35 cellular contexts compared by ENCODE assay signal in genomic region chr1:196494766-196495165, GRCh38.
DNase-seq lines count a peak whose midpoint lies in the region; ATAC-seq, FAIRE-seq and TF ChIP-seq lines count a peak whose summit lies in the region.
"Had no signal": no experiment of that assay in that cellular context is flagged by ENCODE, and none has a peak within 500 bp of the region (broad histone marks: within the 10 kb centered on the region; RNA-seq: fewer than 3 reads in every experiment).

No MANE protein-coding gene starts in this region.

- no peak for DNase-seq in CD8-positive, alpha-beta memory T cell
- DNase-seq in K562 (ENCODE audit: extremely low read depth in 1 of 4, low spot score in 3 of 4) (no peak), nephron progenitor cell (no peak), esophagus squamous epithelium (lab: John Stamatoyannopoulos, UW) (no peak), PC-3 (no peak), adrenal gland (no peak)
- no peak for DNase-seq in activated CD4-positive, alpha-beta T cell treated with anti-CD3 and anti-CD28 coated beads, Interleukin-2, amount 50 U/mL, for 4 hours
- DNase-seq: 8988T; ACHN; AML-193; BE2C; C1 segment of cervical spinal cord; Caco-2; Calu3; CD4-positive, alpha-beta T cell; CD4-positive, CD25-positive, alpha-beta regulatory T cell; CD8-positive, alpha-beta T cell; COR-L47; DMS 273 treated with DMSO at 0.1 percent for 48 hours; DMS153; DMS53; DMS79; DMS79 treated with DMSO at 0.1 percent for 48 hours; DND-41; EL had no signal

- H3K27me3 ChIP-seq in CD8-positive, alpha-beta memory T cell (ENCODE audit: insufficient read depth, low read length, poor library complexity, severe bottlenecking): no peaks in the 10 kb centered on the region
- H3K27me3 ChIP-seq in SU-DHL-6 (ENCODE audit: low read length): no peaks in the 10 kb centered on the region
- H3K27me3 ChIP-seq in K562 (ENCODE audit: control insufficient read depth in 2 of 2, insufficient read depth in 2 of 2, low read length in 2 of 2): no peaks in the 10 kb centered on the region
- H3K27me3 ChIP-seq in esophagus squamous epithelium: no peaks in the 10 kb centered on the region
- H3K27me3 ChIP-seq in PC-3 (ENCODE audit: low read length): no peaks in the 10 kb centered on the region
- H3K27me3 ChIP-seq in adrenal gland: no peaks in the 10 kb centered on the region
- H3K27me3 ChIP-seq: BE2C; BLaER1; BLaER1 treated with 17β-estradiol and CSF1 and Interleukin-3, amounts not matched to agents 10 nM and 100 nM had no signal

- peak overlapping the region; percentile 66 for H2AFZ ChIP-seq in SU-DHL-6 (ENCODE audit: low read depth, low read length, severe bottlenecking)
- peak overlapping the region; percentile 94 for H2AFZ ChIP-seq in K562 (ENCODE audit: low read depth, low read length)
- no peak overlapping the region for H2AFZ ChIP-seq in PC-3 (ENCODE audit: low read length)

- no peaks in the 10 kb centered on the region for H3K36me3 ChIP-seq in CD8-positive, alpha-beta memory T cell (ENCODE audit: insufficient read depth, low read length)
- H3K36me3 ChIP-seq in SU-DHL-6 (ENCODE audit: low read length): no peaks in the 10 kb centered on the region
- H3K36me3 ChIP-seq in K562 (ENCODE audit: control insufficient read depth, insufficient read depth, low read length): no peaks in the 10 kb centered on the region
- H3K36me3 ChIP-seq in esophagus squamous epithelium: no peaks in the 10 kb centered on the region
- H3K36me3 ChIP-seq in PC-3 (ENCODE audit: low read depth, low read length): no peaks in the 10 kb centered on the region
- H3K36me3 ChIP-seq in adrenal gland (replicated peaks in 1 of 2): no peaks in the 10 kb centered on the region
- H3K36me3 ChIP-seq: BE2C; BLaER1; BLaER1 treated with 17β-estradiol and CSF1 and Interleukin-3, amounts not matched to agents 10 nM and 100 nM had no signal

- ATAC-seq in K562 (peak; percentile 53), PC-3 (no peak)
- ATAC-seq: A549; CD8-positive, alpha-beta T cell had no signal

- 2% methylated on average over 5 of the region's 5 CpGs for WGBS in K562 (ENCODE audit: insufficient coverage, low coverage, missing lambda C conversion rate)
- 86 to 88% methylated on average over 5 of the region's 5 CpGs for WGBS in esophagus squamous epithelium, 2 donors
- 79 to 90% (median 85%) methylated on average over 5 of the region's 5 CpGs for WGBS in adrenal gland, 4 donors

- in situ Hi-C loops in K562 (cut with MboI): no loop called here

- BruUV-seq in K562 (replicated peaks; lab: Mats Ljungman, UMichigan) (TSS peak; percentile 80), PC-3 (replicated peaks; lab: Mats Ljungman, UMichigan) (no TSS peak)

- no peak overlapping the region for H3K27ac Mint-ChIP-seq in CD8-positive, alpha-beta memory T cell
- H3K27ac Mint-ChIP-seq in nephron progenitor cell: peak overlapping the region; percentile 38
- H3K27ac Mint-ChIP-seq: B cell; CD14-positive monocyte; CD4-positive, alpha-beta memory T cell; CD4-positive, alpha-beta T cell; CD4-positive, CD25-positive, alpha-beta regulatory T cell; CD8-positive, alpha-beta T cell had no signal

- H3K4me1 ChIP-seq in CD8-positive, alpha-beta memory T cell (ENCODE audit: insufficient read depth, low read length): no peaks in the 10 kb centered on the region
- no peaks in the 10 kb centered on the region for H3K4me1 ChIP-seq in K562 (replicated peaks in 1 of 2; ENCODE audit: control insufficient read depth in 2 of 2, insufficient read depth in 2 of 2, low read length in 2 of 2)
- H3K4me1 ChIP-seq in esophagus squamous epithelium: no peaks in the 10 kb centered on the region
- H3K4me1 ChIP-seq in PC-3 (ENCODE audit: insufficient read depth, low read length): no peaks in the 10 kb centered on the region
- no peaks in the 10 kb centered on the region for H3K4me1 ChIP-seq in adrenal gland (replicated peaks in 1 of 2)
- H3K4me1 ChIP-seq: A549; BE2C; BLaER1; BLaER1 treated with 17β-estradiol and CSF1 and Interleukin-3, amounts not matched to agents 10 nM and 100 nM; Caco-2 had no signal

- CTCF ChIA-PET in CD8-positive, alpha-beta memory T cell (lab: Charles Lee): no interaction called here
- CTCF ChIA-PET in K562 (lab: Yijun Ruan, JAX; ENCODE audit: low intra/inter-chr PET ratio) (no interaction called here), PC-3 (lab: Charles Lee) (no interaction called here)

- TF ChIP-seq EP300 in K562 (IDR thresholded peaks at IDR 0.05; ENCODE audit: low read length): no peak

- FAIRE-seq in K562 (lab: Jason Lieb, UNC): no peak
- FAIRE-seq: A204.1, A549 had no signal

- H3K9me3 Mint-ChIP-seq in CD8-positive, alpha-beta memory T cell: peaks cover 0 to 2% (median 0%) of the 10 kb centered on the region in 5 donors
- H3K9me3 Mint-ChIP-seq in nephron progenitor cell: no peaks in the 10 kb centered on the region
- H3K9me3 Mint-ChIP-seq: CD8-positive, alpha-beta T cell had no signal

- H3K9me2 ChIP-seq in SU-DHL-6 (replicated peaks; ENCODE audit: insufficient read depth, low read length) (no peaks in the 10 kb centered on the region), PC-3 (replicated peaks; ENCODE audit: low read length) (no peaks in the 10 kb centered on the region)

- no peak overlapping the region for H3K9ac ChIP-seq in SU-DHL-6 (ENCODE audit: low read length)
- peak overlapping the region in 1 of 2 experiments; percentile 83; a peak in 2 of 4 replicates for H3K9ac ChIP-seq in K562 (ENCODE audit: insufficient read depth in 1 of 2, low read depth in 2 of 2, low read length in 2 of 2)
- H3K9ac ChIP-seq in PC-3 (ENCODE audit: low read length): no peak overlapping the region
- H3K9ac ChIP-seq: BLaER1; BLaER1 treated with 17β-estradiol and CSF1 and Interleukin-3, amounts not matched to agents 10 nM and 100 nM had no signal

- no peaks in the 10 kb centered on the region for H3K9me1 ChIP-seq in K562 (ENCODE audit: control insufficient read depth, insufficient read depth, low read length)

- TF ChIP-seq RAD21 in K562 (CRISPR knock-in tag; conservative IDR thresholded peaks at IDR 0.05 in 1 of 2, IDR thresholded peaks at IDR 0.05 in 1 of 2): no peak

- H3F3A ChIP-seq in SU-DHL-6 (ENCODE audit: insufficient read depth) (no peaks in the 10 kb centered on the region), PC-3 (ENCODE audit: low read length, unreplicated experiment) (no peaks in the 10 kb centered on the region)

- no peaks in the 10 kb centered on the region for H4K20me1 ChIP-seq in SU-DHL-6 (ENCODE audit: low read depth, low read length)
- no peaks in the 10 kb centered on the region for H4K20me1 ChIP-seq in K562 (replicated peaks; ENCODE audit: control insufficient read depth, insufficient read depth, low read length)
- no peaks in the 10 kb centered on the region for H4K20me1 ChIP-seq in PC-3 (ENCODE audit: low read length)
- H4K20me1 ChIP-seq: BLaER1; BLaER1 treated with 17β-estradiol and CSF1 and Interleukin-3, amounts not matched to agents 10 nM and 100 nM had no signal

- TF ChIP-seq POLR2A in K562 (conservative IDR thresholded peaks at IDR 0.05) (no peak), esophagus squamous epithelium (IDR thresholded peaks at IDR 0.05) (no peak), adrenal gland (IDR thresholded peaks at IDR 0.05) (no peak)

- no peak overlapping the region for H3K4me3 Mint-ChIP-seq in CD8-positive, alpha-beta memory T cell
- no peak overlapping the region for H3K4me3 Mint-ChIP-seq in nephron progenitor cell
- H3K4me3 Mint-ChIP-seq: B cell; CD14-positive monocyte; CD4-positive, alpha-beta memory T cell; CD4-positive, alpha-beta T cell; CD4-positive, CD25-positive, alpha-beta regulatory T cell; CD8-positive, alpha-beta T cell had no signal

- POLR2A ChIA-PET in CD8-positive, alpha-beta memory T cell (lab: Charles Lee): no interaction called here
- POLR2A ChIA-PET in K562 (lab: Yijun Ruan, JAX): interaction anchor here (0.6 to 1.2 kb wide), 3 partner anchors 16 to 587 kb away, joined by 3 to 5 read pairs (median 4); no protein-coding TSS in a partner anchor
- POLR2A ChIA-PET in PC-3 (lab: Charles Lee; ENCODE audit: unreplicated experiment): no interaction called here

- no peak overlapping the region for H3K4me3 ChIP-seq in CD8-positive, alpha-beta memory T cell (ENCODE audit: low read length)
- H3K4me3 ChIP-seq in SU-DHL-6 (ENCODE audit: insufficient read depth, low read length, poor library complexity, severe bottlenecking): no peak overlapping the region
- H3K4me3 ChIP-seq in K562: peak overlapping the region; percentile 35
- H3K4me3 ChIP-seq in esophagus squamous epithelium: no peak overlapping the region
- H3K4me3 ChIP-seq in PC-3 (ENCODE audit: low read length): no peak overlapping the region
- H3K4me3 ChIP-seq in adrenal gland: no peak overlapping the region
- H3K4me3 ChIP-seq: A549; BLaER1; BLaER1 treated with 17β-estradiol and CSF1 and Interleukin-3, amounts not matched to agents 10 nM and 100 nM had no signal

- no peaks in the 10 kb centered on the region for H3K36me3 Mint-ChIP-seq in CD8-positive, alpha-beta memory T cell
- H3K36me3 Mint-ChIP-seq in nephron progenitor cell (ENCODE audit: low read depth): no peaks in the 10 kb centered on the region
- H3K36me3 Mint-ChIP-seq: CD14-positive monocyte; CD4-positive, alpha-beta memory T cell; CD4-positive, CD25-positive, alpha-beta regulatory T cell; CD8-positive, alpha-beta T cell had no signal

- H3K4me1 Mint-ChIP-seq in CD8-positive, alpha-beta memory T cell: no peaks in the 10 kb centered on the region
- H3K4me1 Mint-ChIP-seq in nephron progenitor cell: no peaks in the 10 kb centered on the region
- H3K4me1 Mint-ChIP-seq: B cell; CD14-positive monocyte; CD4-positive, alpha-beta memory T cell; CD4-positive, CD25-positive, alpha-beta regulatory T cell had no signal

- no peaks in the 10 kb centered on the region for H3K9me3 ChIP-seq in CD8-positive, alpha-beta memory T cell (ENCODE audit: low read length)
- H3K9me3 ChIP-seq in SU-DHL-6 (ENCODE audit: insufficient read depth, low read length) (no peaks in the 10 kb centered on the region), K562 (replicated peaks; ENCODE audit: control insufficient read depth, insufficient read depth, low read depth, low read length) (no peaks in the 10 kb centered on the region), esophagus squamous epithelium (no peaks in the 10 kb centered on the region), PC-3 (ENCODE audit: low read length) (no peaks in the 10 kb centered on the region), adrenal gland (replicated peaks in 1 of 3) (no peaks in the 10 kb centered on the region)
- H3K9me3 ChIP-seq: A549; BLaER1; BLaER1 treated with 17β-estradiol and CSF1 and Interleukin-3, amounts not matched to agents 10 nM and 100 nM; Caco-2 had no signal

- TF ChIP-seq CTCF in SU-DHL-6 (IDR thresholded peaks at IDR 0.05; ENCODE audit: insufficient read depth, low read length, poor library complexity, severe bottlenecking) (no peak), K562 (IDR thresholded peaks at IDR 0.05 in 2 of 3, conservative IDR thresholded peaks at IDR 0.05 in 1 of 3; ENCODE audit: insufficient read depth in 2 of 3, low read depth in 1 of 3, low read length in 3 of 3) (no peak), nephron progenitor cell (IDR thresholded peaks at IDR 0.05) (no peak), esophagus squamous epithelium (IDR thresholded peaks at IDR 0.05) (no peak), PC-3 (conservative IDR thresholded peaks at IDR 0.05; ENCODE audit: low read depth, low read length) (no peak), adrenal gland (IDR thresholded peaks at IDR 0.05) (no peak)

- H3K79me2 ChIP-seq in SU-DHL-6 (ENCODE audit: insufficient read depth, low read length) (no peaks in the 10 kb centered on the region), K562 (ENCODE audit: control insufficient read depth, insufficient read depth, low read length) (peaks cover 23% of the 10 kb centered on the region), PC-3 (ENCODE audit: low read length) (no peaks in the 10 kb centered on the region)

- H3K27ac ChIP-seq in CD8-positive, alpha-beta memory T cell (ENCODE audit: low read depth, low read length): peak overlapping the region; percentile 28
- H3K27ac ChIP-seq in SU-DHL-6 (ENCODE audit: low read depth, low read length) (no peak overlapping the region), K562 (ENCODE audit: extremely low read depth, low read depth, low read length) (peak overlapping the region; percentile 79; the same call in 2 of the 3 replicates), esophagus squamous epithelium (no peak overlapping the region), PC-3 (ENCODE audit: low read length) (no peak overlapping the region), adrenal gland (no peak overlapping the region)
- H3K27ac ChIP-seq: 22Rv1; A549; BLaER1; BLaER1 treated with 17β-estradiol and CSF1 and Interleukin-3, amounts not matched to agents 10 nM and 100 nM; C4-2B had no signal

- no peak overlapping the region for H3K4me2 ChIP-seq in SU-DHL-6 (ENCODE audit: low read depth, low read length, poor library complexity, severe bottlenecking)
- H3K4me2 ChIP-seq in K562 (ENCODE audit: insufficient read depth, low read length): peak overlapping the region; percentile 70
- no peak overlapping the region for H3K4me2 ChIP-seq in PC-3 (ENCODE audit: low read length)
- H3K4me2 ChIP-seq: A549; BLaER1; BLaER1 treated with 17β-estradiol and CSF1 and Interleukin-3, amounts not matched to agents 10 nM and 100 nM had no signal

- intact Hi-C loops in K562 (cut with micrococcal nuclease): loop anchor here (2.0 kb wide), 1 partner anchor 158 kb away; the partner anchor contains the start of gene CFH
- intact Hi-C loops in esophagus squamous epithelium (cut with DNase I): no loop called here
- intact Hi-C loops in PC-3 (cut with micrococcal nuclease): no loop called here
- intact Hi-C loops in adrenal gland (cut with DNase I): no loop called here

- no peaks in the 10 kb centered on the region for H3K27me3 Mint-ChIP-seq in CD8-positive, alpha-beta memory T cell
- no peaks in the 10 kb centered on the region for H3K27me3 Mint-ChIP-seq in nephron progenitor cell (ENCODE audit: low read depth, poor library complexity)
- H3K27me3 Mint-ChIP-seq: B cell; CD4-positive, alpha-beta memory T cell; CD4-positive, alpha-beta T cell; CD4-positive, CD25-positive, alpha-beta regulatory T cell had no signal

Comparison
In these comparisons a context has a peak if more than half of its experiments do, and no peak if none do; other contexts are left out.
1. H3K27ac ChIP-seq: peak in CD8-positive, alpha-beta memory T cell (single experiment) and K562 (single experiment); none in SU-DHL-6 (single experiment), esophagus squamous epithelium (0 of 4), PC-3 (single experiment) and adrenal gland (0 of 5).